In genomic region chr6:34237722-34238506, GRCh38 we compare ENCODE assay signal across 8 cellular contexts. TPM values are rescaled to one million over a fixed set of nuclear protein-coding genes. Genes with fewer than 3 reads are reported as not detected.
DNase-seq lines count a peak whose midpoint lies in the region; ATAC-seq, FAIRE-seq and TF ChIP-seq lines count a peak whose summit lies in the region.

No MANE protein-coding gene starts in this region.

- H3K36me3 ChIP-seq in ES-I3 (ENCODE audit: insufficient read depth, low read length) (peaks cover 39% of the 10 kb centered on the region), SJSA1 (peaks cover 34% of the 10 kb centered on the region), heart right ventricle (peaks cover 0 to 21% (median 0%) of the 10 kb centered on the region in 9 donors)

- no peak for FAIRE-seq in HTR-8/SVneo (lab: Jason Lieb, UNC)

- DNase-seq in SJSA1 (ENCODE audit: low read depth in 1 of 2, low spot score in 2 of 2) (peak; percentile 39 to 63), heart right ventricle (peak in 1 of 2 donors; percentile 45), retinal pigment epithelial cell (ENCODE audit: low read depth) (no peak), HTR-8/SVneo (ENCODE audit: insufficient read length, low spot score) (no peak)
- DNase-seq in activated naive CD4-positive, alpha-beta T cell treated with anti-CD3 and anti-CD28 coated beads, Interleukin-2, amount 50 U/mL, for 16 hours: peak; percentile 86

- H3K27me3 ChIP-seq in SJSA1 (replicated peaks) (no peaks in the 10 kb centered on the region), heart right ventricle (no peaks in the 10 kb centered on the region)

- H3K9ac ChIP-seq in ES-I3 (ENCODE audit: low read depth, low read length): peak overlapping the region; percentile 92

- H3K9me3 ChIP-seq in ES-I3 (ENCODE audit: control insufficient read depth, insufficient read depth, low read length) (no peaks in the 10 kb centered on the region), SJSA1 (replicated peaks) (no peaks in the 10 kb centered on the region), heart right ventricle (no peaks in the 10 kb centered on the region)

- ATAC-seq in HG02970 (IDR thresholded peaks at IDR 0.05; ENCODE audit: low FRiP score, unreplicated experiment): peak; percentile 4
- ATAC-seq in heart right ventricle: peak in 1 of 8 donors; percentile 5
- ATAC-seq in HG03159 (IDR thresholded peaks at IDR 0.05; ENCODE audit: unreplicated experiment): no peak

- TF ChIP-seq CTCF in heart right ventricle (IDR thresholded peaks at IDR 0.05) (peak in 6 of 9 donors; percentile 12 to 43 (median 31)), retinal pigment epithelial cell (conservative IDR thresholded peaks at IDR 0.05; ENCODE audit: low read depth, low read length) (peak; percentile 38)

- H3K27ac ChIP-seq in SJSA1 (peak overlapping the region; percentile 49), heart right ventricle (peak overlapping the region in 9 of 10 donors; percentile 16 to 88 (median 51))

- intact Hi-C loops in heart right ventricle (cut with DNase I): loop anchor here in 2 of 10 donors (5.0 kb wide), 1 partner anchor 41 kb away; no protein-coding TSS in a partner anchor

- H3K4me1 ChIP-seq in ES-I3 (ENCODE audit: insufficient read depth, low read length) (peaks cover 45% of the 10 kb centered on the region), SJSA1 (replicated peaks) (peaks cover 37% of the 10 kb centered on the region), heart right ventricle (peaks cover 6 to 33% (median 14%) of the 10 kb centered on the region in 9 donors)

- 10% methylated on average over 60 to 64 of the region's 64 CpGs for WGBS in heart right ventricle, 2 donors

- H3K4me3 ChIP-seq in SJSA1: peak overlapping the region; percentile 81
- H3K4me3 ChIP-seq in heart right ventricle: peak overlapping the region; percentile 54 to 85 (median 70)
- peak overlapping the region; percentile 78 for H3K4me3 ChIP-seq in retinal pigment epithelial cell (ENCODE audit: low read length)

RNA-seq across cellular contexts. Expression of gene HMGA1, which starts 1.2 kb away (rescaled TPM):
- 31.7 and 48.4 TPM in 2 replicates for total RNA-seq in SJSA1 (2014; rRNA removed; shearing (Covaris generic))
- 10 to 100 TPM; 33.9 to 54.9 (median 41.3) TPM for total RNA-seq in heart right ventricle
- 10 to 100 TPM; 14.2 to 41.0 TPM for polyA plus RNA-seq in heart right ventricle

RNA-seq across cellular contexts. Expression of gene SMIM29, which starts 10.9 kb away (rescaled TPM):
- 24.5 and 53.9 TPM in 2 replicates for total RNA-seq in SJSA1 (2014; rRNA removed; shearing (Covaris generic))
- 10 to 100 TPM; 16.0 to 29.1 (median 24.2) TPM for total RNA-seq in heart right ventricle
- polyA plus RNA-seq in heart right ventricle: 10 to 100 TPM; 51.5 to 78.2 TPM

Comparison
In these comparisons a context has a peak if more than half of its experiments do, and no peak if none do; other contexts are left out.
1. DNase-seq: peak in SJSA1 (2 of 2) and activated naive CD4-positive, alpha-beta T cell treated with anti-CD3 and anti-CD28 coated beads, Interleukin-2, amount 50 U/mL, for 16 hours (single experiment); none in retinal pigment epithelial cell (single experiment) and HTR-8/SVneo (single experiment).
2. Peak in every context shown above with its lines, with median percentiles within 50 percentile points of each other: H3K4me3 ChIP-seq.